ENCODE assay signal across 21 cellular contexts in the genomic region with DNA sequence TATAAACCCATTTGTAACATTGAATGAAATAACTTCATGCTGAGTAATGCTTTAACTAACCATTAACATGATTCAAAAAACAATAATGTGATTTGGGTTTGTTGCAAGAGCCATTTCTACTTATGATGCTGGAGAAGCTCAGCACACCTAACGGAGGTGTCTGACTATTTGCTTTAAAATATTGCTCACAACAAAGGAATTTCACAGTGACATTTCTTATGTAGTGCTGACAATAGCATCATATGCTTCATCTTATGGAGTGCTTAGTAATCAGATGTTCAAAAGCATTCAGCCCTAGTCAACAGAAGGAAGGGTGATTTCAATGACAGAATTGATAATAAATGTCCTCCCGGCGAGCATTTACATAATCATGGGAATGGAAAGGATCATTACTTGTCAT.
DNase-seq lines count a peak whose midpoint lies in the region; FAIRE-seq and TF ChIP-seq lines count a peak whose summit lies in the region.
"Had no signal": no experiment of that assay in that cellular context is flagged by ENCODE, and none has a peak within 500 bp of the region (broad histone marks: within the 10 kb centered on the region; RNA-seq: fewer than 3 reads in every experiment).

No MANE protein-coding gene starts in this region.

- WGBS in esophagus squamous epithelium, 2 donors = 69 to 71% methylated on average over 3 of the region's 3 CpGs

- DNase-seq in Caki2 (ENCODE audit: low read depth) (peak; percentile 1), HT1080 (ENCODE audit: low read depth) (peak; percentile 21), bronchial epithelial cell (ENCODE audit: low read depth) (peak; percentile 10), esophagus squamous epithelium (lab: John Stamatoyannopoulos, UW) (no peak), coronary artery (ENCODE audit: low spot score) (no peak), breast epithelium (ENCODE audit: low spot score in 2 of 2) (no peak)
- DNase-seq: ACHN; BE2C; C1 segment of cervical spinal cord; CD4-positive, CD25-positive, alpha-beta regulatory T cell; CD8-positive, alpha-beta memory T cell; COR-L47; DND-41; EL; GM23248; HFFc6; KBM-7 had no signal

- H3K27ac ChIP-seq in esophagus squamous epithelium (no peak overlapping the region), coronary artery (no peak overlapping the region), breast epithelium (no peak overlapping the region)
- H3K27ac ChIP-seq: GM23248, HL-60 had no signal

- H3K4me3 ChIP-seq in bronchial epithelial cell (ENCODE audit: low read depth, low read length) (no peak overlapping the region), esophagus squamous epithelium (no peak overlapping the region), coronary artery (no peak overlapping the region), breast epithelium (no peak overlapping the region)
- H3K4me3 ChIP-seq: GM12878, GM23248 had no signal

- TF ChIP-seq CTCF in bronchial epithelial cell (IDR thresholded peaks at IDR 0.05; ENCODE audit: insufficient read depth, low read length, severe bottlenecking) (no peak), esophagus squamous epithelium (IDR thresholded peaks at IDR 0.05) (no peak), coronary artery (IDR thresholded peaks at IDR 0.05) (no peak), breast epithelium (IDR thresholded peaks at IDR 0.05) (no peak)

- H3K9me3 ChIP-seq in esophagus squamous epithelium = no peaks in the 10 kb centered on the region
- peaks cover 0 to 8% of the 10 kb centered on the region in 2 donors for H3K9me3 ChIP-seq in breast epithelium
- H3K9me3 ChIP-seq: BE2C had no signal

- in situ Hi-C loops in Caki2 (cut with HindIII; ENCODE audit: low pct_unique_long_range_greater_than_20kb, low sequenced_read_pairs) = no loop called here

- TF ChIP-seq POLR2A in esophagus squamous epithelium (IDR thresholded peaks at IDR 0.05) (no peak), breast epithelium (IDR thresholded peaks at IDR 0.05) (no peak)

- intact Hi-C loops in esophagus squamous epithelium (cut with DNase I) (no loop called here), breast epithelium (cut with DNase I; ENCODE audit: low total_unique reads) (no loop called here)

- H3K4me1 ChIP-seq in esophagus squamous epithelium = no peaks in the 10 kb centered on the region
- no peaks in the 10 kb centered on the region for H3K4me1 ChIP-seq in breast epithelium
- H3K4me1 ChIP-seq: BE2C had no signal

- FAIRE-seq in bronchial epithelial cell (lab: Jason Lieb, UNC) = no peak
- FAIRE-seq: D721Med, GM12878, HepG2 had no signal

- no peaks in the 10 kb centered on the region for H3K36me3 ChIP-seq in bronchial epithelial cell (ENCODE audit: control insufficient read depth, insufficient read depth, low read length)
- no peaks in the 10 kb centered on the region for H3K36me3 ChIP-seq in esophagus squamous epithelium
- H3K36me3 ChIP-seq in breast epithelium = no peaks in the 10 kb centered on the region
- H3K36me3 ChIP-seq: BE2C had no signal

- no peaks in the 10 kb centered on the region for H3K27me3 ChIP-seq in bronchial epithelial cell (ENCODE audit: control insufficient read depth, insufficient read depth, low read length)
- H3K27me3 ChIP-seq in esophagus squamous epithelium = no peaks in the 10 kb centered on the region
- H3K27me3 ChIP-seq in breast epithelium = no peaks in the 10 kb centered on the region
- H3K27me3 ChIP-seq: BE2C had no signal

Comparison
In these comparisons a context has a peak if more than half of its experiments do, and no peak if none do; other contexts are left out.
1. DNase-seq: peak in Caki2 (single experiment), HT1080 (single experiment) and bronchial epithelial cell (single experiment); none in esophagus squamous epithelium (single experiment), coronary artery (single experiment) and breast epithelium (0 of 2).